28 cellular contexts compared by ENCODE assay signal in the genomic region with DNA sequence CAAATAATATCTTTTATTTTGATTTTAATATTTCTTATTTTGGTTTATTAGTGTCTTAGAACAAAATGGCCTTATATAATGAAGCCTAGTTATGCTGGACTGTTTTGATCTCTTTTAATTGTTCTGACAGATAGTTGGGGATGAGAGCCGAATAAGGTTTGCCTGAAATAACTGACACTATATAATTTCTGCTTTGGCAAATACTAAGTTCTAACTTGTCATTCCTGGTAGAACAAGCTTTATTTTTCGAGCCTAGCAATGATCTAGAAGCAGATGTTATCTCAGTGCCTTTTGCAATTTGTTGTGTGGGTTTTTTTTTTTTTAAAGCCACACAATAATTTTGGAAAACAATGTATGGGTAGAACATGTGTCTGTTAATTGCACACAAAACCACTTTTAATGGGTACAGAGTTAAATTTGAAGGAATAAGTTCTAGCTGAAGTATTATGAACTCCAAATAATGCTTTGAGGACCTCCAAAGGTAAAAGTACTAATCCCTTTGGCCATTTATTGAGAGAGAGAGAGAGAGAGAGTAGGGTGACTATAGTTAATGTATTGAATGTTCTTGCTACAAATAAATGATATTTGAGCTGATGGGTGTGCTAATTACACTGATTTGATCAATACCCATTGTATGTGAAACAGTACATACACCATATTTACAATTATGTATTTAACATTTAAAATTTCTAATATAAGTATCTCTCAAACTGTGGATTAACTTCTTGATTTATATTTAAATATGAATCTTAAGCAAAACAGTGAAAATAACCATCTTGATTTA.
"Had no signal": no experiment of that assay in that cellular context is flagged by ENCODE, and none has a peak within 500 bp of the region (broad histone marks: within the 10 kb centered on the region; RNA-seq: fewer than 3 reads in every experiment).

No MANE protein-coding gene starts in this region.

- H3K27me3 Mint-ChIP-seq: activated CD4-positive, alpha-beta memory T cell treated with anti-CD3 and anti-CD28 coated beads, Interleukin-2, amount 10 ng/mL, durations not matched to agents 7 days and 5 days; activated CD4-positive, alpha-beta T cell treated with anti-CD3 and anti-CD28 coated beads, Interleukin-2, amount 10 ng/mL, durations not matched to agents 24 days and 14 days; activated naive CD4-positive, alpha-beta T cell treated with anti-CD3 and anti-CD28 coated beads, Interleukin-2, amount 50 U/mL, for 24 hours; stimulated activated naive CD8-positive, alpha-beta T cell treated with anti-CD3 and anti-CD28 coated beads, Interleukin-15, Interleukin-2, amounts not matched to agents 100 ng/mL and 50 ng/mL, for 24 hours; T-helper 17 cell had no signal

- FAIRE-seq: colon, frontal cortex, urothelium cell line had no signal

- ATAC-seq: activated CD4-positive, CD25-positive, alpha-beta regulatory T cell treated with anti-CD3 and anti-CD28 coated beads, Interleukin-2, amount 50 U/mL, for 24 hours; body of pancreas; left lung; lower lobe of right lung; right cardiac atrium; T-helper 17 cell had no signal

- H3K4me1 Mint-ChIP-seq: nephron had no signal

- DNase-seq: activated CD4-positive, alpha-beta memory T cell treated with anti-CD3 and anti-CD28 coated beads, Interleukin-2, amount 10 ng/mL, durations not matched to agents 7 days and 5 days; activated CD4-positive, alpha-beta T cell treated with anti-CD3 and anti-CD28 coated beads, Interleukin-2, amount 10 ng/mL, durations not matched to agents 24 days and 14 days; activated gamma-delta T cell; anterior cingulate cortex; body of pancreas; dermis blood vessel endothelial cell; effector CD4-positive, alpha-beta T cell; esophagus squamous epithelium; kidney glomerular epithelial cell; left lung; lower lobe of right lung; mesendoderm; posterior cingulate gyrus; right cardiac atrium; stimulated activated CD4-positive, alpha-beta T cell treated with anti-CD3 and anti-CD28 coated beads, Interleukin-4, amount 100 ng/mL, for 1 hour; SW 1271; T-helper 17 cell; T1000; WERI-Rb-1 had no signal

- H3K4me3 ChIP-seq: body of pancreas, esophagus squamous epithelium, left lung, lower lobe of right lung, thoracic aorta had no signal

- H3K4me1 ChIP-seq: body of pancreas, esophagus squamous epithelium, lower lobe of right lung had no signal

- H3K9me3 Mint-ChIP-seq: activated CD4-positive, alpha-beta memory T cell treated with anti-CD3 and anti-CD28 coated beads, Interleukin-2, amount 10 ng/mL, durations not matched to agents 7 days and 5 days; activated CD4-positive, alpha-beta T cell treated with anti-CD3 and anti-CD28 coated beads, Interleukin-2, amount 10 ng/mL, durations not matched to agents 24 days and 14 days; activated naive CD4-positive, alpha-beta T cell treated with anti-CD3 and anti-CD28 coated beads, Interleukin-2, amount 50 U/mL, for 24 hours; nephron; stimulated activated naive CD8-positive, alpha-beta T cell treated with anti-CD3 and anti-CD28 coated beads, Interleukin-15, Interleukin-2, amounts not matched to agents 100 ng/mL and 50 ng/mL, for 24 hours had no signal

- H3K27ac ChIP-seq: body of pancreas, epithelial cell of prostate, esophagus squamous epithelium, left lung, lower lobe of right lung, thoracic aorta, WERI-Rb-1 had no signal

- H3K9me3 ChIP-seq: body of pancreas, esophagus squamous epithelium, left lung, lower lobe of right lung, thoracic aorta had no signal

- H3K4me3 Mint-ChIP-seq: activated CD4-positive, alpha-beta memory T cell treated with anti-CD3 and anti-CD28 coated beads, Interleukin-2, amount 10 ng/mL, durations not matched to agents 7 days and 5 days; activated CD4-positive, alpha-beta T cell treated with anti-CD3 and anti-CD28 coated beads, Interleukin-2, amount 10 ng/mL, durations not matched to agents 24 days and 14 days; activated naive CD4-positive, alpha-beta T cell treated with anti-CD3 and anti-CD28 coated beads, Interleukin-2, amount 50 U/mL, for 24 hours; nephron; stimulated activated naive CD8-positive, alpha-beta T cell treated with anti-CD3 and anti-CD28 coated beads, Interleukin-15, Interleukin-2, amounts not matched to agents 100 ng/mL and 50 ng/mL, for 24 hours; T-helper 17 cell had no signal

- H3K27ac Mint-ChIP-seq: activated CD4-positive, alpha-beta memory T cell treated with anti-CD3 and anti-CD28 coated beads, Interleukin-2, amount 10 ng/mL, durations not matched to agents 7 days and 5 days; nephron; stimulated activated naive CD8-positive, alpha-beta T cell treated with anti-CD3 and anti-CD28 coated beads, Interleukin-15, Interleukin-2, amounts not matched to agents 100 ng/mL and 50 ng/mL, for 24 hours; T-helper 17 cell had no signal

- H3K27me3 ChIP-seq: body of pancreas, esophagus squamous epithelium, left lung had no signal
